Comparison of ENCODE assay signal across 10 cellular contexts in the genomic region with DNA sequence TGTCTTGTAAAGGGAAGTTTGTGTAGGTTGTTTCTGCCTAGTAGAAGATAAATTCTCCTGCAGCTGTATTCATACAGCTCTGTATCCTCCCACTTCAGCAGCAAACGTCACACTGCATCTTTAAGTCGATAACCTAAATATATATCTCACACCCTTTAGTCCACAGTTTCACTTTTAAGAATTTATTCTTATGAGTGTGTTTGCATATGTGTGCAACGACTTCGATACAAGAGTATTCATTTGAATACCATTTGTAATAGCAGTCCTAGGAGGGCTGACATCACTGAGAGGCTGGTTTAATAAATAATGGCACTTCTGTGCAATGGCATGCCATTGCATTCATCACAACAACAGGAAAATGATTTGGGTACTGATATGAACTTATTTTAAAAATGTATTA.
A peak's percentile ranks its signal among the peaks of the same experiment; 100 is the strongest.
DNase-seq lines count a peak whose midpoint lies in the region; ATAC-seq lines count a peak whose summit lies in the region.
"Had no signal": no experiment of that assay in that cellular context is flagged by ENCODE, and none has a peak within 500 bp of the region (broad histone marks: within the 10 kb centered on the region; RNA-seq: fewer than 3 reads in every experiment).

No MANE protein-coding gene starts in this region.

- H3K27me3 Mint-ChIP-seq in activated T-helper 1 cell treated with anti-CD3 and anti-CD28 coated beads, Interleukin-12 subunit alpha, Interleukin-12 subunit beta, Interleukin-2, Interleukin-4 antibody, amounts not matched to agents 30 ng/mL and 10 ng/mL and 1 ng/mL, durations not matched to agents 14 hours and 24 hours and 36 hours (ENCODE audit: insufficient read depth) = peaks cover 7% of the 10 kb centered on the region
- H3K27me3 Mint-ChIP-seq in activated naive CD8-positive, alpha-beta T cell treated with anti-CD3 and anti-CD28 coated beads, Interleukin-2, amount 50 U/mL, for 24 hours = no peaks in the 10 kb centered on the region
- H3K27me3 Mint-ChIP-seq: activated CD4-positive, alpha-beta memory T cell treated with anti-CD3 and anti-CD28 coated beads, Interleukin-2, amount 10 ng/mL, durations not matched to agents 7 days and 5 days had no signal

- no peaks in the 10 kb centered on the region for H3K9me3 Mint-ChIP-seq in activated T-helper 1 cell treated with anti-CD3 and anti-CD28 coated beads, Interleukin-12 subunit alpha, Interleukin-12 subunit beta, Interleukin-2, Interleukin-4 antibody, amounts not matched to agents 30 ng/mL and 10 ng/mL and 1 ng/mL, durations not matched to agents 14 hours and 24 hours and 36 hours
- no peaks in the 10 kb centered on the region for H3K9me3 Mint-ChIP-seq in activated naive CD8-positive, alpha-beta T cell treated with anti-CD3 and anti-CD28 coated beads, Interleukin-2, amount 50 U/mL, for 24 hours
- H3K9me3 Mint-ChIP-seq: activated CD4-positive, alpha-beta memory T cell treated with anti-CD3 and anti-CD28 coated beads, Interleukin-2, amount 10 ng/mL, durations not matched to agents 7 days and 5 days had no signal

- no peaks in the 10 kb centered on the region for H3K36me3 Mint-ChIP-seq in activated T-helper 1 cell treated with anti-CD3 and anti-CD28 coated beads, Interleukin-12 subunit alpha, Interleukin-12 subunit beta, Interleukin-2, Interleukin-4 antibody, amounts not matched to agents 30 ng/mL and 10 ng/mL and 1 ng/mL, durations not matched to agents 14 hours and 24 hours and 36 hours (ENCODE audit: low read depth)
- no peaks in the 10 kb centered on the region for H3K36me3 Mint-ChIP-seq in activated naive CD8-positive, alpha-beta T cell treated with anti-CD3 and anti-CD28 coated beads, Interleukin-2, amount 50 U/mL, for 24 hours (ENCODE audit: low read depth)

- no peak overlapping the region for H3K27ac Mint-ChIP-seq in activated T-helper 1 cell treated with anti-CD3 and anti-CD28 coated beads, Interleukin-12 subunit alpha, Interleukin-12 subunit beta, Interleukin-2, Interleukin-4 antibody, amounts not matched to agents 30 ng/mL and 10 ng/mL and 1 ng/mL, durations not matched to agents 14 hours and 24 hours and 36 hours
- H3K27ac Mint-ChIP-seq in activated naive CD8-positive, alpha-beta T cell treated with anti-CD3 and anti-CD28 coated beads, Interleukin-2, amount 50 U/mL, for 24 hours = no peak overlapping the region
- H3K27ac Mint-ChIP-seq: activated CD4-positive, alpha-beta memory T cell treated with anti-CD3 and anti-CD28 coated beads, Interleukin-2, amount 10 ng/mL, durations not matched to agents 7 days and 5 days had no signal

- intact Hi-C loops in activated T-helper 1 cell treated with anti-CD3 and anti-CD28 coated beads, Interleukin-12 subunit alpha, Interleukin-12 subunit beta, Interleukin-2, Interleukin-4 antibody, amounts not matched to agents 30 ng/mL and 10 ng/mL and 1 ng/mL, durations not matched to agents 14 hours and 24 hours and 36 hours (cut with micrococcal nuclease) = no loop called here

- H3K4me1 Mint-ChIP-seq in activated T-helper 1 cell treated with anti-CD3 and anti-CD28 coated beads, Interleukin-12 subunit alpha, Interleukin-12 subunit beta, Interleukin-2, Interleukin-4 antibody, amounts not matched to agents 30 ng/mL and 10 ng/mL and 1 ng/mL, durations not matched to agents 14 hours and 24 hours and 36 hours (ENCODE audit: low read depth) = no peaks in the 10 kb centered on the region
- H3K4me1 Mint-ChIP-seq in activated naive CD8-positive, alpha-beta T cell treated with anti-CD3 and anti-CD28 coated beads, Interleukin-2, amount 50 U/mL, for 24 hours = peaks cover 12% of the 10 kb centered on the region

- ATAC-seq in GM18867 (IDR thresholded peaks at IDR 0.05; ENCODE audit: unreplicated experiment) (peak; percentile 79), GM21526 (IDR thresholded peaks at IDR 0.05; ENCODE audit: low FRiP score, unreplicated experiment) (peak; percentile 70), HG03139 (IDR thresholded peaks at IDR 0.05; ENCODE audit: unreplicated experiment) (peak; percentile 51)
- ATAC-seq in activated naive CD8-positive, alpha-beta T cell treated with anti-CD3 and anti-CD28 coated beads, Interleukin-2, amount 50 U/mL, for 24 hours = no peak

- H3K4me3 Mint-ChIP-seq in activated T-helper 1 cell treated with anti-CD3 and anti-CD28 coated beads, Interleukin-12 subunit alpha, Interleukin-12 subunit beta, Interleukin-2, Interleukin-4 antibody, amounts not matched to agents 30 ng/mL and 10 ng/mL and 1 ng/mL, durations not matched to agents 14 hours and 24 hours and 36 hours = no peak overlapping the region
- no peak overlapping the region for H3K4me3 Mint-ChIP-seq in activated naive CD8-positive, alpha-beta T cell treated with anti-CD3 and anti-CD28 coated beads, Interleukin-2, amount 50 U/mL, for 24 hours
- H3K4me3 Mint-ChIP-seq: activated CD4-positive, alpha-beta memory T cell treated with anti-CD3 and anti-CD28 coated beads, Interleukin-2, amount 10 ng/mL, durations not matched to agents 7 days and 5 days had no signal

- peak; percentile 3 for DNase-seq in inferior parietal cortex (ENCODE audit: extremely low spot score)
- DNase-seq in activated T-helper 1 cell treated with anti-CD3 and anti-CD28 coated beads, Interleukin-12 subunit alpha, Interleukin-12 subunit beta, Interleukin-2, Interleukin-4 antibody, amounts not matched to agents 30 ng/mL and 10 ng/mL and 1 ng/mL, durations not matched to agents 14 hours and 24 hours and 36 hours (ENCODE audit: low spot score) = no peak
- DNase-seq in activated naive CD8-positive, alpha-beta T cell treated with anti-CD3 and anti-CD28 coated beads, Interleukin-2, amount 50 U/mL, for 24 hours = no peak
- DNase-seq in activated gamma-delta T cell treated with Interleukin-2 at 50 U/mL for 16 hours = no peak
- DNase-seq in NCI-H2081 (lab: John Stamatoyannopoulos, UW) = no peak
- DNase-seq: activated CD4-positive, alpha-beta memory T cell treated with anti-CD3 and anti-CD28 coated beads, Interleukin-2, amount 10 ng/mL, durations not matched to agents 7 days and 5 days; NCI-H524 had no signal
